Comparison of ENCODE assay signal across 1 cellular context in the genomic region with DNA sequence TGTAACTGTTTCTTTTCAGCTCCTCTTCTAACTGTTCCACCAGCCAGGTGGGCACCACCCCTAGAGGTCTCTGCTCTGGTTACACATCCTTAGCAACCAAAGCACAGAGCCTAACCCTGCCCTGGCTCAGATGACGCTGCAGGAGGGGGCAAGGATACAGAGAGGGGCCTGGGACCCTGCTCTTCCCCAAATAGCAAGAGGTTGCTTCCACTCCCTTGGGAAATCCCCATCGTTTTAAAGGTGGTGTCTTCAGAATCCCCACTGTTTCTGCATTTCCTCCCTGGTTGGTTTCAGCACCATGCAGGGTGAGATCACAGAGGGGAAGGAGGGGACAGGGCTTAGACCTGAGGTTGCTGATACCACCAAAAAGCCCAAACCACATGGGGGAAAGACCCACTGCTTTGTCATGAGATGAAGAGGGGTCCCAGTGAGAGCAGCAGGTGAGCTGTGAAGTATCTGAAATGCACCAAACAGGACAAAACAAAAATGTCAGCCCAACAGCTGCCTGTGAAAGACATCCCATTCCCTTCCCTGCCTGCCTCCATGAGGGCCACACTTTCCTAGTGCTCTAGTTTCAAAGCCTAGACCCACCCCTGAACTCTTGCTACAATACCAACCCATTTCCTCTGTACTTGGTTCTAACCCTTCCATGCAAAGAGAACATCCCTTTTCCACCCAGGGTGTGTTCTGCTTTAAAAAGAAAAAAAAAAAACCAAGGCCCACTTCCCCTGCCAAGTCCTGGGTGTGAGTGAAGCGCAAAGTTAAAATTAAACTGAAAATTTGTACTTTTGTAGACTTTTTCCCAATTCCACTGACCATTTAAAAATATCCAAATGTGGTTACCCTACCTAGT.
TF ChIP-seq lines count a peak whose summit lies in the region.

No MANE protein-coding gene starts in this region.

TF ChIP-seq in HepG2, 621 proteins besides CTCF, POLR2A, EP300 and RAD21:
- TF ChIP-seq DMAP1 (CRISPR knock-in tag; IDR thresholded peaks at IDR 0.05) (no peak), MEF2D (CRISPR knock-in tag; IDR thresholded peaks at IDR 0.05) (no peak), ZNF841 (CRISPR knock-in tag; IDR thresholded peaks at IDR 0.05; ENCODE audit: borderline replicate concordance) (no peak), HOXA5 (CRISPR knock-in tag; IDR thresholded peaks at IDR 0.05) (no peak), ZXDC (CRISPR knock-in tag; IDR thresholded peaks at IDR 0.05) (no peak), HCFC1 (IDR thresholded peaks at IDR 0.05; ENCODE audit: low read depth, low read length) (no peak), ZNF580 (CRISPR knock-in tag; IDR thresholded peaks at IDR 0.05; ENCODE audit: borderline replicate concordance, low read depth) (no peak), ZMAT3 (CRISPR knock-in tag; conservative IDR thresholded peaks at IDR 0.05) (no peak), ZNF136 (CRISPR knock-in tag; IDR thresholded peaks at IDR 0.05; ENCODE audit: low read depth) (no peak), NR2F1 (CRISPR knock-in tag; IDR thresholded peaks at IDR 0.05) (no peak), HMGA1 (CRISPR knock-in tag; conservative IDR thresholded peaks at IDR 0.05) (no peak), MBNL3 (CRISPR knock-in tag; conservative IDR thresholded peaks at IDR 0.05) (no peak), CEBPG (CRISPR knock-in tag; IDR thresholded peaks at IDR 0.05) (no peak), ZNF460 (CRISPR knock-in tag; IDR thresholded peaks at IDR 0.05; ENCODE audit: borderline replicate concordance) (no peak)
- TF ChIP-seq, protein P1, sequence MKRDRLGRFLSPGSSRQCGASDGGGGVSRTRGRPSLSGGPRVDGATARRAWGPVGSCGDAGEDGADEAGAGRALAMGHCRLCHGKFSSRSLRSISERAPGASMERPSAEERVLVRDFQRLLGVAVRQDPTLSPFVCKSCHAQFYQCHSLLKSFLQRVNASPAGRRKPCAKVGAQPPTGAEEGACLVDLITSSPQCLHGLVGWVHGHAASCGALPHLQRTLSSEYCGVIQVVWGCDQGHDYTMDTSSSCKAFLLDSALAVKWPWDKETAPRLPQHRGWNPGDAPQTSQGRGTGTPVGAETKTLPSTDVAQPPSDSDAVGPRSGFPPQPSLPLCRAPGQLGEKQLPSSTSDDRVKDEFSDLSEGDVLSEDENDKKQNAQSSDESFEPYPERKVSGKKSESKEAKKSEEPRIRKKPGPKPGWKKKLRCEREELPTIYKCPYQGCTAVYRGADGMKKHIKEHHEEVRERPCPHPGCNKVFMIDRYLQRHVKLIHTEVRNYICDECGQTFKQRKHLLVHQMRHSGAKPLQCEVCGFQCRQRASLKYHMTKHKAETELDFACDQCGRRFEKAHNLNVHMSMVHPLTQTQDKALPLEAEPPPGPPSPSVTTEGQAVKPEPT (CRISPR knock-in tag; IDR thresholded peaks at IDR 0.05; ENCODE audit: low read depth) = no peak
- TF ChIP-seq, protein P2, sequence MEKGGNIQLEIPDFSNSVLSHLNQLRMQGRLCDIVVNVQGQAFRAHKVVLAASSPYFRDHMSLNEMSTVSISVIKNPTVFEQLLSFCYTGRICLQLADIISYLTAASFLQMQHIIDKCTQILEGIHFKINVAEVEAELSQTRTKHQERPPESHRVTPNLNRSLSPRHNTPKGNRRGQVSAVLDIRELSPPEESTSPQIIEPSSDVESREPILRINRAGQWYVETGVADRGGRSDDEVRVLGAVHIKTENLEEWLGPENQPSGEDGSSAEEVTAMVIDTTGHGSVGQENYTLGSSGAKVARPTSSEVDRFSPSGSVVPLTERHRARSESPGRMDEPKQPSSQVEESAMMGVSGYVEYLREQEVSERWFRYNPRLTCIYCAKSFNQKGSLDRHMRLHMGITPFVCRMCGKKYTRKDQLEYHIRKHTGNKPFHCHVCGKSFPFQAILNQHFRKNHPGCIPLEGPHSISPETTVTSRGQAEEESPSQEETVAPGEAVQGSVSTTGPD (CRISPR knock-in tag; IDR thresholded peaks at IDR 0.05) = no peak
